ENCODE assay signal across 1 cellular context in genomic region chr7:132318338-132319318, GRCh38.
TF ChIP-seq lines count a peak whose summit lies in the region.

No MANE protein-coding gene starts in this region.

TF ChIP-seq in HEK293, 187 proteins besides CTCF, POLR2A, EP300 and RAD21 (continued from another document and continues in another):
- no peak for TF ChIP-seq PRDM2 (tag by site-specific recombination; IDR thresholded peaks at IDR 0.05; ENCODE audit: borderline replicate concordance)
- no peak for TF ChIP-seq KLF1 (tag by site-specific recombination; IDR thresholded peaks at IDR 0.05)
- TF ChIP-seq ZNF112 (tag by site-specific recombination; IDR thresholded peaks at IDR 0.05) = no peak
- TF ChIP-seq ZNF843 (tag by site-specific recombination; IDR thresholded peaks at IDR 0.05) = no peak
- TF ChIP-seq EGR2 (tag by site-specific recombination; IDR thresholded peaks at IDR 0.05; ENCODE audit: low read depth) = no peak
- no peak for TF ChIP-seq ZNF626 (tag by site-specific recombination; IDR thresholded peaks at IDR 0.05)
- no peak for TF ChIP-seq ZNF26 (tag by site-specific recombination; IDR thresholded peaks at IDR 0.05)
- no peak for TF ChIP-seq FEZF1 (tag by site-specific recombination; IDR thresholded peaks at IDR 0.05)
- no peak for TF ChIP-seq TSHZ1 (tag by site-specific recombination; IDR thresholded peaks at IDR 0.05; ENCODE audit: borderline replicate concordance)
- TF ChIP-seq ZNF138 (tag by site-specific recombination; IDR thresholded peaks at IDR 0.05; ENCODE audit: borderline replicate concordance) = no peak
- peak; percentile 78 for TF ChIP-seq ZNF398 (tag by site-specific recombination; IDR thresholded peaks at IDR 0.05)
- TF ChIP-seq ZNF416 (tag by site-specific recombination; IDR thresholded peaks at IDR 0.05) = no peak
- TF ChIP-seq ZNF155 (tag by site-specific recombination; IDR thresholded peaks at IDR 0.05) = no peak
- peak; percentile 30 for TF ChIP-seq GLIS2 (tag by site-specific recombination; IDR thresholded peaks at IDR 0.05)
- TF ChIP-seq SP7 (tag by site-specific recombination; IDR thresholded peaks at IDR 0.05) = no peak
- no peak for TF ChIP-seq ZNF610 (tag by site-specific recombination; IDR thresholded peaks at IDR 0.05; ENCODE audit: borderline replicate concordance)
- TF ChIP-seq ZNF514 (tag by site-specific recombination; IDR thresholded peaks at IDR 0.05) = no peak
- no peak for TF ChIP-seq ZNF433 (tag by site-specific recombination; IDR thresholded peaks at IDR 0.05; ENCODE audit: low read depth)
- TF ChIP-seq ZNF274 (IDR thresholded peaks at IDR 0.05; ENCODE audit: low read length) = no peak
- TF ChIP-seq ZNF274 (tag by site-specific recombination; IDR thresholded peaks at IDR 0.05; ENCODE audit: borderline replicate concordance) = no peak
- no peak for TF ChIP-seq RBAK (tag by site-specific recombination; IDR thresholded peaks at IDR 0.05)
- TF ChIP-seq ZNF521 (tag by site-specific recombination; IDR thresholded peaks at IDR 0.05) = no peak
- no peak for TF ChIP-seq ZNF280C (tag by site-specific recombination; IDR thresholded peaks at IDR 0.05)
- TF ChIP-seq YY2 (tag by site-specific recombination; IDR thresholded peaks at IDR 0.05) = no peak
- no peak for TF ChIP-seq ZNF354C (tag by site-specific recombination; IDR thresholded peaks at IDR 0.05; ENCODE audit: borderline replicate concordance, low read depth)
- no peak for TF ChIP-seq ZNF211 (tag by site-specific recombination; IDR thresholded peaks at IDR 0.05; ENCODE audit: low read depth)
- no peak for TF ChIP-seq ZBTB21 (tag by site-specific recombination; IDR thresholded peaks at IDR 0.05)
- TF ChIP-seq PRDM10 (tag by site-specific recombination; IDR thresholded peaks at IDR 0.05) = peak; percentile 87
- TF ChIP-seq ZBTB11 (tag by site-specific recombination; conservative IDR thresholded peaks at IDR 0.05; ENCODE audit: low read depth) = no peak
- TF ChIP-seq ZNF48 (tag by site-specific recombination; IDR thresholded peaks at IDR 0.05) = no peak
- no peak for TF ChIP-seq ZSCAN4 (tag by site-specific recombination; IDR thresholded peaks at IDR 0.05)
